27 cellular contexts compared by ENCODE assay signal in the genomic region with DNA sequence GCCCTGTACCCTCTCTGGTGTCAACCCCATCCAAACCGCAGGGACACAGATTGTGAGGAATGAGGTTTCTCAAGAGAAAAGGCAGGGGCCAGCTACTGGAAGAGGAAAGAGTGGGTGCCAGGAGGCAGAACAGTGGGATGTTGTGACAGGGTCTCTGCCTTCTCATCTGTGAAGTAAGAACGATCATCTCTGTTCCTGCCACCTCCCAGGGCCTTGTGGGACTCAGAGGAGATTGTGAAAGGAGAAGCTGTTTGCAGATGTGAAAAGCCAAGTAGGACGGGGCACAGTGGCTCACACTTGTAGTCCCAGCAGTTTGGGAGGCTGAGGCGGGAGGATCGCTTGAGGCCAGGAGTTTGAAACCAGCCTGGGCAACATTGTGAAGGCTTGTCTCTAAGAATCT.
"Had no signal": no experiment of that assay in that cellular context is flagged by ENCODE, and none has a peak within 500 bp of the region (broad histone marks: within the 10 kb centered on the region; RNA-seq: fewer than 3 reads in every experiment).

No MANE protein-coding gene starts in this region.

- ATAC-seq: activated T-cell treated with anti-CD3 and anti-CD28 coated beads, Interleukin-2, amount 50 U/mL, for 4 hours; effector memory CD8-positive, alpha-beta T cell; left colon; mucosa of descending colon; sciatic nerve; WTC11 had no signal

- DNase-seq: activated CD4-positive, alpha-beta T cell treated with anti-CD3 and anti-CD28 coated beads, Interleukin-2, amount 50 U/mL, for 4 hours; activated CD8-positive, alpha-beta memory T cell treated with anti-CD3 and anti-CD28 coated beads, Interleukin-2, amount 50 U/mL, for 48 hours; activated naive CD4-positive, alpha-beta T cell treated with anti-CD3 and anti-CD28 coated beads, Interleukin-2, amount 50 U/mL, for 16 hours; activated T-cell treated with anti-CD3 and anti-CD28 coated beads, Interleukin-2, amount 50 U/mL, for 4 hours; brain microvascular endothelial cell; central memory CD4-positive, alpha-beta T cell; effector memory CD8-positive, alpha-beta T cell; head of caudate nucleus; left colon; nephron progenitor cell; occipital lobe; small intestine; stimulated activated CD4-positive, alpha-beta T cell treated with anti-CD3 and anti-CD28 coated beads, Interleukin-15, amount 100 ng/mL, for 24 hours; stimulated activated naive CD4-positive, alpha-beta T cell treated with Interleukin-2 at 50 U/mL for 16 hours; T-helper 1 cell; T-helper 9 cell had no signal

- H3K9me3 ChIP-seq: ascending aorta, esophagus muscularis mucosa, mucosa of descending colon, thoracic aorta had no signal

- H3K9me3 Mint-ChIP-seq: activated T-cell treated with anti-CD3 and anti-CD28 coated beads, Interleukin-2, amount 50 U/mL, for 4 hours; effector memory CD8-positive, alpha-beta T cell; memory B cell; nephron progenitor cell; type B pancreatic cell; WTC11 had no signal

- H3K27me3 Mint-ChIP-seq: effector memory CD8-positive, alpha-beta T cell; memory B cell; type B pancreatic cell had no signal

- FAIRE-seq: endothelial cell of umbilical vein, frontal cortex, islet of Langerhans, small intestine had no signal

- H3K27ac Mint-ChIP-seq: memory B cell, type B pancreatic cell, WTC11 had no signal

- H3K27ac ChIP-seq: ascending aorta, brain microvascular endothelial cell, esophagus muscularis mucosa, thoracic aorta had no signal

- H3K4me1 Mint-ChIP-seq: WTC11 had no signal

- H3K4me3 Mint-ChIP-seq: activated T-cell treated with anti-CD3 and anti-CD28 coated beads, Interleukin-2, amount 50 U/mL, for 4 hours; effector memory CD8-positive, alpha-beta T cell; memory B cell; nephron progenitor cell; type B pancreatic cell; WTC11 had no signal

- H3K4me3 ChIP-seq: ascending aorta, esophagus muscularis mucosa, mucosa of descending colon, thoracic aorta had no signal

- H3K27me3 ChIP-seq: ascending aorta, brain microvascular endothelial cell, esophagus muscularis mucosa had no signal
